In the genomic region with DNA sequence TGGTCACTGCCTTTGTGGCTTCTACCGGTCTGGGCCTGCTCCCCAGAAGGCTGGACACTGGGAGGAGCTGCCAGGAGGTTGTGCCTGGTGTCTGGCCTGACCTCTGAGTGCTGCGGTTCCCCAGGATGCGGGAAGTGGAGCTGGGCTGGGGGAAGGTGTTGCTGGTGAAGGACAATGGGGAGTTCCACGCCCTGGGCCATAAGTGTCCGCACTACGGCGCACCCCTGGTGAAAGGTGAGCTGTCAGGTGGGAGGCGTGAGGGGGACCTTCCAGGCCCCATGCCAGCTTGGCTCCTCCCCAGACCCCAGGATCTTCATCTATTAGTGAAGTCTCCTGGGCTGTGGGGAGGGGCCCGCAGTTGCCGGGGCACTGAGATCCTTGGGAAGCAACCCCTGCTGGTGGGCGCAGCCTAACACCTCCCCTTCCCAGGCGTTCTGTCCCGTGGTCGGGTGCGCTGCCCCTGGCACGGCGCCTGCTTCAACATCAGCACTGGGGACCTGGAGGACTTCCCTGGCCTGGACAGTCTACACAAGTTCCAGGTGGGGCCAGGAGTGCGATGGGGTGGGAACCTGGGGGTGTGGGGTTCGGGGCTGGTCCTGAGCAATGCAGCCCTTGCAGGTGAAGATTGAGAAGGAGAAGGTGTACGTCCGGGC, we compare ENCODE assay signal across 2 cellular contexts.
TF ChIP-seq lines count a peak whose summit lies in the region.

No MANE protein-coding gene starts in this region.

TF ChIP-seq in GM23338, 12 proteins besides CTCF, POLR2A, EP300 and RAD21 (continues in another document):
- TF ChIP-seq REST (IDR thresholded peaks at IDR 0.05; ENCODE audit: unreplicated experiment) (no peak), ETS1 (IDR thresholded peaks at IDR 0.05) (no peak), POLR2AphosphoS5 (IDR thresholded peaks at IDR 0.05; ENCODE audit: low read depth) (no peak), EZH2 (IDR thresholded peaks at IDR 0.05; ENCODE audit: low read depth, unreplicated experiment) (no peak), STAT1 (IDR thresholded peaks at IDR 0.05; ENCODE audit: unreplicated experiment) (no peak), ZNF462 (CRISPR knock-in tag; IDR thresholded peaks at IDR 0.05) (no peak), NANOG (IDR thresholded peaks at IDR 0.05; ENCODE audit: borderline replicate concordance) (no peak), ZNF331 (CRISPR knock-in tag; IDR thresholded peaks at IDR 0.05; ENCODE audit: low read depth) (no peak)

TF ChIP-seq in K562, 482 proteins besides CTCF, POLR2A, EP300 and RAD21:
- TF ChIP-seq MCM3 (IDR thresholded peaks at IDR 0.05) (peak; percentile 79; the same call in 1 of the 2 replicates), ZNF696 (CRISPR knock-in tag; conservative IDR thresholded peaks at IDR 0.05) (no peak), ZBTB7A (IDR thresholded peaks at IDR 0.05; ENCODE audit: borderline replicate concordance, control insufficient read depth, low read depth, low read length) (0 out of 2 replicates have a peak, but pooled peaks have one; percentile 4)
- TF ChIP-seq, protein P1, sequence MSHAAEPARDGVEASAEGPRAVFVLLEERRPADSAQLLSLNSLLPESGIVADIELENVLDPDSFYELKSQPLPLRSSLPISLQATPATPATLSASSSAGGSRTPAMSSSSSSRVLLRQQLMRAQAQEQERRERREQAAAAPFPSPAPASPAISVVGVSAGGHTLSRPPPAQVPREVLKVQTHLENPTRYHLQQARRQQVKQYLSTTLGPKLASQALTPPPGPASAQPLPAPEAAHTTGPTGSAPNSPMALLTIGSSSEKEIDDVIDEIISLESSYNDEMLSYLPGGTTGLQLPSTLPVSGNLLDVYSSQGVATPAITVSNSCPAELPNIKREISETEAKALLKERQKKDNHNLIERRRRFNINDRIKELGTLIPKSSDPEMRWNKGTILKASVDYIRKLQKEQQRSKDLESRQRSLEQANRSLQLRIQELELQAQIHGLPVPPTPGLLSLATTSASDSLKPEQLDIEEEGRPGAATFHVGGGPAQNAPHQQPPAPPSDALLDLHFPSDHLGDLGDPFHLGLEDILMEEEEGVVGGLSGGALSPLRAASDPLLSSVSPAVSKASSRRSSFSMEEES (CRISPR knock-in tag; IDR thresholded peaks at IDR 0.05) = no peak
- TF ChIP-seq, protein P2, sequence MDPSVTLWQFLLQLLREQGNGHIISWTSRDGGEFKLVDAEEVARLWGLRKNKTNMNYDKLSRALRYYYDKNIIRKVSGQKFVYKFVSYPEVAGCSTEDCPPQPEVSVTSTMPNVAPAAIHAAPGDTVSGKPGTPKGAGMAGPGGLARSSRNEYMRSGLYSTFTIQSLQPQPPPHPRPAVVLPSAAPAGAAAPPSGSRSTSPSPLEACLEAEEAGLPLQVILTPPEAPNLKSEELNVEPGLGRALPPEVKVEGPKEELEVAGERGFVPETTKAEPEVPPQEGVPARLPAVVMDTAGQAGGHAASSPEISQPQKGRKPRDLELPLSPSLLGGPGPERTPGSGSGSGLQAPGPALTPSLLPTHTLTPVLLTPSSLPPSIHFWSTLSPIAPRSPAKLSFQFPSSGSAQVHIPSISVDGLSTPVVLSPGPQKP (CRISPR knock-in tag; IDR thresholded peaks at IDR 0.05) = no peak
